In the genomic region with DNA sequence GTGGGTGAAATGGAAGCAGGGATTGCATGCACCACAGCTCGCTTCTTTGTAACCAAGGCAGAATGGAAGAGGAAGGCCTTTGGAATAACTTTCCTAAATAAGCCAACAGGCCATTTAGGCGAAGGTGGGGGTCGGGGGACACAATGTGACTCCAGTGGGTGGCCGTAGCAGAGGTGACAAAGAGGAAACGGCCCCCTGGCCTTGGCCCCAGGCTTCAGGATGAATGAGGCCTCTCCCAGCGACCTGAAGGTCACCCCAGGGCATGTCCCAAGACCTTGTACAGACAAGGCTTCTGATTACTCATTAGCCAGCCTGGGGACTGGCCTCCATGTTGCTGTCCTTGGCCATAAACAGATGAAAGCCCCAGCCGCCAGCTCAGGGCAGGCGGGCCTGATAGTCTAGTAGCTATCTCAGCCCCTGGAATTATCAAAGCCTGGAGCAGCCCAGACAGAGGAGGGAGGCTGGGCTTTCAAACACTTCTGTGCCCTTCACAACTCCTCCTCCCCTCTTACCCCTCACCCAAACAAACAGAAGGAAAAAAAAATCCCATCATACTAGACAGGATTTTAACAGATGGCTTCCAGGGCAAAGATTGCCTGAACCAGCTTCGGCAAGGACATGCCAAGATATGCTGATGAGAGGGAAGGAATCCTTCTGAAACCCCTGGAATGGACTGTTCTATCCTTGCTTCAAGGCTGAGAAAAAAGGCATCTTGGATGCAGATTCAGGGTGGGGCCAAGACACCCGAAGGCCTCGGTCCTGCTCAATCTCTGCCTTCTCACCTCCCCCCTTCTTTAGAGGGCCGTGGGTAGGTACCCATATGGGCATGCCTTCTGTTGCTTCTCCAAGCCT, we compare ENCODE assay signal across 1 cellular context.
TF ChIP-seq lines count a peak whose summit lies in the region.

No MANE protein-coding gene starts in this region.

TF ChIP-seq in HepG2, 621 proteins besides CTCF, POLR2A, EP300 and RAD21 (continued from another document and continues in another):
- TF ChIP-seq ZNF790 (CRISPR knock-in tag; IDR thresholded peaks at IDR 0.05; ENCODE audit: borderline replicate concordance) (no peak), ZNF546 (CRISPR knock-in tag; conservative IDR thresholded peaks at IDR 0.05) (no peak), ZNF776 (CRISPR knock-in tag; IDR thresholded peaks at IDR 0.05) (no peak), ZNF251 (CRISPR knock-in tag; IDR thresholded peaks at IDR 0.05) (no peak), ZNF674 (CRISPR knock-in tag; IDR thresholded peaks at IDR 0.05; ENCODE audit: low read depth) (no peak), ZNF33B (CRISPR knock-in tag; IDR thresholded peaks at IDR 0.05) (0 out of 2 replicates have a peak, but pooled peaks have one; percentile 40), RBM39 (IDR thresholded peaks at IDR 0.05; ENCODE audit: low read depth, low read length, poor library complexity, severe bottlenecking) (no peak), ZFP1 (CRISPR knock-in tag; IDR thresholded peaks at IDR 0.05) (0 out of 2 replicates have a peak, but pooled peaks have one; percentile 51), MEIS2 (CRISPR knock-in tag; IDR thresholded peaks at IDR 0.05) (peak; percentile 94), ZFX (CRISPR knock-in tag; IDR thresholded peaks at IDR 0.05; ENCODE audit: low read depth) (peak; percentile 85), HHEX (CRISPR knock-in tag; IDR thresholded peaks at IDR 0.05) (peak; percentile 54; the same call in 1 of the 2 replicates), NR2F1 (CRISPR knock-in tag; IDR thresholded peaks at IDR 0.05) (peak; percentile 97), PAF1 (CRISPR knock-in tag; IDR thresholded peaks at IDR 0.05) (no peak), ZNF530 (CRISPR knock-in tag; IDR thresholded peaks at IDR 0.05; ENCODE audit: low read depth) (no peak), TSC22D2 (CRISPR knock-in tag; IDR thresholded peaks at IDR 0.05; ENCODE audit: borderline replicate concordance) (no peak), ATAD3A (CRISPR knock-in tag; IDR thresholded peaks at IDR 0.05) (no peak), TEAD3 (CRISPR knock-in tag; optimal IDR thresholded peaks at IDR 0.05; ENCODE audit: borderline replicate concordance) (peak; percentile 89), LCORL (IDR thresholded peaks at IDR 0.05) (no peak), LCORL (CRISPR knock-in tag; IDR thresholded peaks at IDR 0.05) (peak; percentile 92), CHD2 (IDR thresholded peaks at IDR 0.05; ENCODE audit: low read depth, low read length) (no peak), CC2D1A (CRISPR knock-in tag; IDR thresholded peaks at IDR 0.05) (no peak), ZKSCAN8 (CRISPR knock-in tag; IDR thresholded peaks at IDR 0.05; ENCODE audit: borderline replicate concordance) (0 out of 2 replicates have a peak, but pooled peaks have one; percentile 42)
- TF ChIP-seq, protein P1, sequence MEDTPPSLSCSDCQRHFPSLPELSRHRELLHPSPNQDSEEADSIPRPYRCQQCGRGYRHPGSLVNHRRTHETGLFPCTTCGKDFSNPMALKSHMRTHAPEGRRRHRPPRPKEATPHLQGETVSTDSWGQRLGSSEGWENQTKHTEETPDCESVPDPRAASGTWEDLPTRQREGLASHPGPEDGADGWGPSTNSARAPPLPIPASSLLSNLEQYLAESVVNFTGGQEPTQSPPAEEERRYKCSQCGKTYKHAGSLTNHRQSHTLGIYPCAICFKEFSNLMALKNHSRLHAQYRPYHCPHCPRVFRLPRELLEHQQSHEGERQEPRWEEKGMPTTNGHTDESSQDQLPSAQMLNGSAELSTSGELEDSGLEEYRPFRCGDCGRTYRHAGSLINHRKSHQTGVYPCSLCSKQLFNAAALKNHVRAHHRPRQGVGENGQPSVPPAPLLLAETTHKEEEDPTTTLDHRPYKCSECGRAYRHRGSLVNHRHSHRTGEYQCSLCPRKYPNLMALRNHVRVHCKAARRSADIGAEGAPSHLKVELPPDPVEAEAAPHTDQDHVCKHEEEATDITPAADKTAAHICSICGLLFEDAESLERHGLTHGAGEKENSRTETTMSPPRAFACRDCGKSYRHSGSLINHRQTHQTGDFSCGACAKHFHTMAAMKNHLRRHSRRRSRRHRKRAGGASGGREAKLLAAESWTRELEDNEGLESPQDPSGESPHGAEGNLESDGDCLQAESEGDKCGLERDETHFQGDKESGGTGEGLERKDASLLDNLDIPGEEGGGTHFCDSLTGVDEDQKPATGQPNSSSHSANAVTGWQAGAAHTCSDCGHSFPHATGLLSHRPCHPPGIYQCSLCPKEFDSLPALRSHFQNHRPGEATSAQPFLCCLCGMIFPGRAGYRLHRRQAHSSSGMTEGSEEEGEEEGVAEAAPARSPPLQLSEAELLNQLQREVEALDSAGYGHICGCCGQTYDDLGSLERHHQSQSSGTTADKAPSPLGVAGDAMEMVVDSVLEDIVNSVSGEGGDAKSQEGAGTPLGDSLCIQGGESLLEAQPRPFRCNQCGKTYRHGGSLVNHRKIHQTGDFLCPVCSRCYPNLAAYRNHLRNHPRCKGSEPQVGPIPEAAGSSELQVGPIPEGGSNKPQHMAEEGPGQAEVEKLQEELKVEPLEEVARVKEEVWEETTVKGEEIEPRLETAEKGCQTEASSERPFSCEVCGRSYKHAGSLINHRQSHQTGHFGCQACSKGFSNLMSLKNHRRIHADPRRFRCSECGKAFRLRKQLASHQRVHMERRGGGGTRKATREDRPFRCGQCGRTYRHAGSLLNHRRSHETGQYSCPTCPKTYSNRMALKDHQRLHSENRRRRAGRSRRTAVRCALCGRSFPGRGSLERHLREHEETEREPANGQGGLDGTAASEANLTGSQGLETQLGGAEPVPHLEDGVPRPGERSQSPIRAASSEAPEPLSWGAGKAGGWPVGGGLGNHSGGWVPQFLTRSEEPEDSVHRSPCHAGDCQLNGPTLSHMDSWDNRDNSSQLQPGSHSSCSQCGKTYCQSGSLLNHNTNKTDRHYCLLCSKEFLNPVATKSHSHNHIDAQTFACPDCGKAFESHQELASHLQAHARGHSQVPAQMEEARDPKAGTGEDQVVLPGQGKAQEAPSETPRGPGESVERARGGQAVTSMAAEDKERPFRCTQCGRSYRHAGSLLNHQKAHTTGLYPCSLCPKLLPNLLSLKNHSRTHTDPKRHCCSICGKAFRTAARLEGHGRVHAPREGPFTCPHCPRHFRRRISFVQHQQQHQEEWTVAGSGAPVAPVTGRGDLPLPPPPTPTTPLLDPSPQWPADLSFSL (CRISPR knock-in tag; IDR thresholded peaks at IDR 0.05), result no peak
- TF ChIP-seq, protein P2, sequence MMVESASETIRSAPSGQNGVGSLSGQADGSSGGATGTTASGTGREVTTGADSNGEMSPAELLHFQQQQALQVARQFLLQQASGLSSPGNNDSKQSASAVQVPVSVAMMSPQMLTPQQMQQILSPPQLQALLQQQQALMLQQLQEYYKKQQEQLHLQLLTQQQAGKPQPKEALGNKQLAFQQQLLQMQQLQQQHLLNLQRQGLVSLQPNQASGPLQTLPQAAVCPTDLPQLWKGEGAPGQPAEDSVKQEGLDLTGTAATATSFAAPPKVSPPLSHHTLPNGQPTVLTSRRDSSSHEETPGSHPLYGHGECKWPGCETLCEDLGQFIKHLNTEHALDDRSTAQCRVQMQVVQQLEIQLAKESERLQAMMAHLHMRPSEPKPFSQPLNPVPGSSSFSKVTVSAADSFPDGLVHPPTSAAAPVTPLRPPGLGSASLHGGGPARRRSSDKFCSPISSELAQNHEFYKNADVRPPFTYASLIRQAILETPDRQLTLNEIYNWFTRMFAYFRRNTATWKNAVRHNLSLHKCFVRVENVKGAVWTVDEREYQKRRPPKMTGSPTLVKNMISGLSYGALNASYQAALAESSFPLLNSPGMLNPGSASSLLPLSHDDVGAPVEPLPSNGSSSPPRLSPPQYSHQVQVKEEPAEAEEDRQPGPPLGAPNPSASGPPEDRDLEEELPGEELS (CRISPR knock-in tag; IDR thresholded peaks at IDR 0.05), result peak; percentile 94
- TF ChIP-seq, protein P3, sequence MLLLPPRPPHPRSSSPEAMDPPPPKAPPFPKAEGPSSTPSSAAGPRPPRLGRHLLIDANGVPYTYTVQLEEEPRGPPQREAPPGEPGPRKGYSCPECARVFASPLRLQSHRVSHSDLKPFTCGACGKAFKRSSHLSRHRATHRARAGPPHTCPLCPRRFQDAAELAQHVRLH (CRISPR knock-in tag; IDR thresholded peaks at IDR 0.05; ENCODE audit: borderline replicate concordance, low read depth), result no peak
- TF ChIP-seq, protein P4, sequence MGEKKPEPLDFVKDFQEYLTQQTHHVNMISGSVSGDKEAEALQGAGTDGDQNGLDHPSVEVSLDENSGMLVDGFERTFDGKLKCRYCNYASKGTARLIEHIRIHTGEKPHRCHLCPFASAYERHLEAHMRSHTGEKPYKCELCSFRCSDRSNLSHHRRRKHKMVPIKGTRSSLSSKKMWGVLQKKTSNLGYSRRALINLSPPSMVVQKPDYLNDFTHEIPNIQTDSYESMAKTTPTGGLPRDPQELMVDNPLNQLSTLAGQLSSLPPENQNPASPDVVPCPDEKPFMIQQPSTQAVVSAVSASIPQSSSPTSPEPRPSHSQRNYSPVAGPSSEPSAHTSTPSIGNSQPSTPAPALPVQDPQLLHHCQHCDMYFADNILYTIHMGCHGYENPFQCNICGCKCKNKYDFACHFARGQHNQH (CRISPR knock-in tag; IDR thresholded peaks at IDR 0.05), result peak; percentile 93
- TF ChIP-seq, protein P5, sequence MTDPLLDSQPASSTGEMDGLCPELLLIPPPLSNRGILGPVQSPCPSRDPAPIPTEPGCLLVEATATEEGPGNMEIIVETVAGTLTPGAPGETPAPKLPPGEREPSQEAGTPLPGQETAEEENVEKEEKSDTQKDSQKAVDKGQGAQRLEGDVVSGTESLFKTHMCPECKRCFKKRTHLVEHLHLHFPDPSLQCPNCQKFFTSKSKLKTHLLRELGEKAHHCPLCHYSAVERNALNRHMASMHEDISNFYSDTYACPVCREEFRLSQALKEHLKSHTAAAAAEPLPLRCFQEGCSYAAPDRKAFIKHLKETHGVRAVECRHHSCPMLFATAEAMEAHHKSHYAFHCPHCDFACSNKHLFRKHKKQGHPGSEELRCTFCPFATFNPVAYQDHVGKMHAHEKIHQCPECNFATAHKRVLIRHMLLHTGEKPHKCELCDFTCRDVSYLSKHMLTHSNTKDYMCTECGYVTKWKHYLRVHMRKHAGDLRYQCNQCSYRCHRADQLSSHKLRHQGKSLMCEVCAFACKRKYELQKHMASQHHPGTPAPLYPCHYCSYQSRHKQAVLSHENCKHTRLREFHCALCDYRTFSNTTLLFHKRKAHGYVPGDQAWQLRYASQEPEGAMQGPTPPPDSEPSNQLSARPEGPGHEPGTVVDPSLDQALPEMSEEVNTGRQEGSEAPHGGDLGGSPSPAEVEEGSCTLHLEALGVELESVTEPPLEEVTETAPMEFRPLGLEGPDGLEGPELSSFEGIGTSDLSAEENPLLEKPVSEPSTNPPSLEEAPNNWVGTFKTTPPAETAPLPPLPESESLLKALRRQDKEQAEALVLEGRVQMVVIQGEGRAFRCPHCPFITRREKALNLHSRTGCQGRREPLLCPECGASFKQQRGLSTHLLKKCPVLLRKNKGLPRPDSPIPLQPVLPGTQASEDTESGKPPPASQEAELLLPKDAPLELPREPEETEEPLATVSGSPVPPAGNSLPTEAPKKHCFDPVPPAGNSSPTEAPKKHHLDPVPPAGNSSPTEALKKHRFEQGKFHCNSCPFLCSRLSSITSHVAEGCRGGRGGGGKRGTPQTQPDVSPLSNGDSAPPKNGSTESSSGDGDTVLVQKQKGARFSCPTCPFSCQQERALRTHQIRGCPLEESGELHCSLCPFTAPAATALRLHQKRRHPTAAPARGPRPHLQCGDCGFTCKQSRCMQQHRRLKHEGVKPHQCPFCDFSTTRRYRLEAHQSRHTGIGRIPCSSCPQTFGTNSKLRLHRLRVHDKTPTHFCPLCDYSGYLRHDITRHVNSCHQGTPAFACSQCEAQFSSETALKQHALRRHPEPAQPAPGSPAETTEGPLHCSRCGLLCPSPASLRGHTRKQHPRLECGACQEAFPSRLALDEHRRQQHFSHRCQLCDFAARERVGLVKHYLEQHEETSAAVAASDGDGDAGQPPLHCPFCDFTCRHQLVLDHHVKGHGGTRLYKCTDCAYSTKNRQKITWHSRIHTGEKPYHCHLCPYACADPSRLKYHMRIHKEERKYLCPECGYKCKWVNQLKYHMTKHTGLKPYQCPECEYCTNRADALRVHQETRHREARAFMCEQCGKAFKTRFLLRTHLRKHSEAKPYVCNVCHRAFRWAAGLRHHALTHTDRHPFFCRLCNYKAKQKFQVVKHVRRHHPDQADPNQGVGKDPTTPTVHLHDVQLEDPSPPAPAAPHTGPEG (CRISPR knock-in tag; IDR thresholded peaks at IDR 0.05), result no peak
- TF ChIP-seq, protein P6, sequence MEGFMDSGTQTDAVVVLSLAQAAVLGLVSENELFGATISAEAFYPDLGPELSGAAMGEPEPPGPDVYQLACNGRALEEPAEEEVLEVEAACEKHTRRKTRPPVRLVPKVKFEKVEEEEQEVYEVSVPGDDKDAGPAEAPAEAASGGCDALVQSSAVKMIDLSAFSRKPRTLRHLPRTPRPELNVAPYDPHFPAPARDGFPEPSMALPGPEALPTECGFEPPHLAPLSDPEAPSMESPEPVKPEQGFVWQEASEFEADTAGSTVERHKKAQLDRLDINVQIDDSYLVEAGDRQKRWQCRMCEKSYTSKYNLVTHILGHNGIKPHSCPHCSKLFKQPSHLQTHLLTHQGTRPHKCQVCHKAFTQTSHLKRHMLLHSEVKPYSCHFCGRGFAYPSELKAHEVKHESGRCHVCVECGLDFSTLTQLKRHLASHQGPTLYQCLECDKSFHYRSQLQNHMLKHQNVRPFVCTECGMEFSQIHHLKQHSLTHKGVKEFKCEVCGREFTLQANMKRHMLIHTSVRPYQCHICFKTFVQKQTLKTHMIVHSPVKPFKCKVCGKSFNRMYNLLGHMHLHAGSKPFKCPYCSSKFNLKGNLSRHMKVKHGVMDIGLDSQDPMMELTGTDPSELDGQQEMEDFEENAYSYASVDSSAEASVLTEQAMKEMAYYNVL (CRISPR knock-in tag; IDR thresholded peaks at IDR 0.05; ENCODE audit: borderline replicate concordance), result peak; percentile 92
- TF ChIP-seq, protein P7, sequence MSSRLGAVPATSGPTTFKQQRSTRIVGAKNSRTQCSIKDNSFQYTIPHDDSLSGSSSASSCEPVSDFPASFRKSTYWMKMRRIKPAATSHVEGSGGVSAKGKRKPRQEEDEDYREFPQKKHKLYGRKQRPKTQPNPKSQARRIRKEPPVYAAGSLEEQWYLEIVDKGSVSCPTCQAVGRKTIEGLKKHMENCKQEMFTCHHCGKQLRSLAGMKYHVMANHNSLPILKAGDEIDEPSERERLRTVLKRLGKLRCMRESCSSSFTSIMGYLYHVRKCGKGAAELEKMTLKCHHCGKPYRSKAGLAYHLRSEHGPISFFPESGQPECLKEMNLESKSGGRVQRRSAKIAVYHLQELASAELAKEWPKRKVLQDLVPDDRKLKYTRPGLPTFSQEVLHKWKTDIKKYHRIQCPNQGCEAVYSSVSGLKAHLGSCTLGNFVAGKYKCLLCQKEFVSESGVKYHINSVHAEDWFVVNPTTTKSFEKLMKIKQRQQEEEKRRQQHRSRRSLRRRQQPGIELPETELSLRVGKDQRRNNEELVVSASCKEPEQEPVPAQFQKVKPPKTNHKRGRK (CRISPR knock-in tag; IDR thresholded peaks at IDR 0.05), result no peak
- TF ChIP-seq, protein P8, sequence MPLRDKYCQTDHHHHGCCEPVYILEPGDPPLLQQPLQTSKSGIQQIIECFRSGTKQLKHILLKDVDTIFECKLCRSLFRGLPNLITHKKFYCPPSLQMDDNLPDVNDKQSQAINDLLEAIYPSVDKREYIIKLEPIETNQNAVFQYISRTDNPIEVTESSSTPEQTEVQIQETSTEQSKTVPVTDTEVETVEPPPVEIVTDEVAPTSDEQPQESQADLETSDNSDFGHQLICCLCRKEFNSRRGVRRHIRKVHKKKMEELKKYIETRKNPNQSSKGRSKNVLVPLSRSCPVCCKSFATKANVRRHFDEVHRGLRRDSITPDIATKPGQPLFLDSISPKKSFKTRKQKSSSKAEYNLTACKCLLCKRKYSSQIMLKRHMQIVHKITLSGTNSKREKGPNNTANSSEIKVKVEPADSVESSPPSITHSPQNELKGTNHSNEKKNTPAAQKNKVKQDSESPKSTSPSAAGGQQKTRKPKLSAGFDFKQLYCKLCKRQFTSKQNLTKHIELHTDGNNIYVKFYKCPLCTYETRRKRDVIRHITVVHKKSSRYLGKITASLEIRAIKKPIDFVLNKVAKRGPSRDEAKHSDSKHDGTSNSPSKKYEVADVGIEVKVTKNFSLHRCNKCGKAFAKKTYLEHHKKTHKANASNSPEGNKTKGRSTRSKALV (CRISPR knock-in tag; IDR thresholded peaks at IDR 0.05), result peak; percentile 66; the same call in 1 of the 2 replicates
